Comparison of ENCODE assay signal across 9 cellular contexts in the genomic region with DNA sequence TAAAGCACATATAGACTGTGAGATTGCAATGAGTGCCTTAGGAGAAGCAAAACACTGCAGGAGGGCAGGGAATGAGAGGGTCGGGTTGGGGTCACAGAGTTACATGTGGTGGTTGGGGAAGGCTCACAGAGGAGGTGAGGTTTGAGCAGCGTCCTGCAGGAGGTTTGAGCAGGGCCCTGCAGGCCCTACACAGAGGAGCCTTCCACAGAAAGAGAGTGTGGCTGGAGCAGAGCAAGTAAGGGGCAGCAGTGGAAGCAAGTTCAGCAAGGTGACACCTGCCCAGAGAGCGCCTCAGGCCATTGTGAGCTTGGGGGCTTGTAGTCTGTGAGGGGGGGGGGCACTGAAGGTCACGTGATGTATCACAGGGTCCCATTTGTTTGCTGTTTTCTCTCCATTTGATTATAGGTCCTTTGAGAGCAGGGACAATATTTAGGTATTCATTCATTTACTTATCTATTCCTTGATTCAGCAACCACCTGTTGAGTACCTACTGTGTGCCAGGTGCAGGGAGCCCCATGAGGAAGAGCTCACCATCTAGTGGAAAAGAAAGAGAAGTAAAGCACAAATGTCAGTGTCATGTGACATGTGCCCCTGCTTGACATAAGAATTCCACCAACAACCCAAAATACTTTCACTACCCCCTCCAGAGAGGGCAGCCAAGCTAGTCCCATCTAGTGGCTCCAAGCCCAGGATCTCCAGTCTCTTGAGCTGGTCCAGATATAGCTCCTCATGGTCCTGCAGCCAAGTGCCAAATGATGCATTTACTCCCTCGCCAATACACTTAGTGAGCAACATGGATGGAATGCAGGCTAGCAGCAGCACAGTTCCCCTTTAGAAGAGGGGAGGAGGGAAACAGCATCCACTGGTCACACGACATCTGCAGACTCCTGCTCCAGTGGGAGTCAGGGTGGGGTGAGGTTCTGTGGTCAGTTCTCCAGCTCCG. TPM values are rescaled to one million over a fixed set of nuclear protein-coding genes. Genes with fewer than 3 reads are reported as not detected.
DNase-seq lines count a peak whose midpoint lies in the region; ATAC-seq, FAIRE-seq and TF ChIP-seq lines count a peak whose summit lies in the region.
"Had no signal": no experiment of that assay in that cellular context is flagged by ENCODE, and none has a peak within 500 bp of the region (broad histone marks: within the 10 kb centered on the region; RNA-seq: fewer than 3 reads in every experiment).

No MANE protein-coding gene starts in this region.

- no peak for TF ChIP-seq EP300 in upper lobe of left lung (IDR thresholded peaks at IDR 0.05)

- 77 to 78% methylated on average over 7 of the region's 7 CpGs for WGBS in body of pancreas, 2 donors
- 66 to 79% methylated on average over 7 of the region's 7 CpGs for WGBS in upper lobe of left lung, 2 donors

- H3K4me3 ChIP-seq in body of pancreas (no peak overlapping the region), kidney (ENCODE audit: low read length in 2 of 2) (no peak overlapping the region), upper lobe of left lung (no peak overlapping the region)

- peak; percentile 70 for ATAC-seq in body of pancreas
- ATAC-seq in upper lobe of left lung (ENCODE audit: low FRiP score in 2 of 2) = peak; percentile 64 to 94
- no peak for ATAC-seq in GM18520 (IDR thresholded peaks at IDR 0.05; ENCODE audit: unreplicated experiment)

- H3K27me3 ChIP-seq in body of pancreas = no peaks in the 10 kb centered on the region
- H3K27me3 ChIP-seq in upper lobe of left lung = no peaks in the 10 kb centered on the region

- TF ChIP-seq POLR2A in body of pancreas (IDR thresholded peaks at IDR 0.05) (no peak), upper lobe of left lung (IDR thresholded peaks at IDR 0.05) (no peak)

- intact Hi-C loops in body of pancreas (cut with DNase I) (no loop called here), kidney (cut with DNase I) (no loop called here)

- H3K4me1 ChIP-seq in body of pancreas = no peaks in the 10 kb centered on the region
- H3K4me1 ChIP-seq in kidney (ENCODE audit: control insufficient read depth in 1 of 2, insufficient read depth in 1 of 2, low read depth in 1 of 2, low read length in 2 of 2) = no peaks in the 10 kb centered on the region
- peaks cover 0 to 10% (median 4%) of the 10 kb centered on the region in 4 donors for H3K4me1 ChIP-seq in upper lobe of left lung

- no peaks in the 10 kb centered on the region for H3K36me3 ChIP-seq in body of pancreas (replicated peaks in 1 of 2; ENCODE audit: insufficient read depth in 1 of 2, low read depth in 2 of 2)
- H3K36me3 ChIP-seq in kidney (ENCODE audit: control insufficient read depth in 1 of 2, insufficient read depth in 2 of 2, low read length in 2 of 2) = no peaks in the 10 kb centered on the region
- H3K36me3 ChIP-seq in upper lobe of left lung = no peaks in the 10 kb centered on the region

- H3K27ac ChIP-seq in body of pancreas = no peak overlapping the region
- no peak overlapping the region for H3K27ac ChIP-seq in kidney (ENCODE audit: low read depth in 2 of 2, low read length in 2 of 2)
- no peak overlapping the region for H3K27ac ChIP-seq in upper lobe of left lung

- TF ChIP-seq CTCF in body of pancreas (IDR thresholded peaks at IDR 0.05) (no peak), kidney (IDR thresholded peaks at IDR 0.05; ENCODE audit: borderline replicate concordance, extremely low read depth, insufficient read depth) (no peak), upper lobe of left lung (IDR thresholded peaks at IDR 0.05) (no peak)

- no peaks in the 10 kb centered on the region for H3K9me3 ChIP-seq in body of pancreas
- H3K9me3 ChIP-seq in kidney (ENCODE audit: control insufficient read depth in 1 of 2, low read length in 2 of 2) = no peaks in the 10 kb centered on the region
- H3K9me3 ChIP-seq in upper lobe of left lung = no peaks in the 10 kb centered on the region

- H3K9ac ChIP-seq in kidney (ENCODE audit: low read length in 2 of 2) = no peak overlapping the region

- FAIRE-seq in kidney (lab: Jason Lieb, UNC) = no peak
- FAIRE-seq: A204.1 had no signal

- peak; percentile 5 for DNase-seq in NCI-H146 (lab: John Stamatoyannopoulos, UW)
- no peak for DNase-seq in NCI-H146 treated with DMSO at 0.1 percent for 48 hours (lab: John Stamatoyannopoulos, UW; ENCODE audit: unreplicated experiment)
- peak in 3 of 4 donors; percentile 17 to 55 (median 32) for DNase-seq in body of pancreas
- peak; percentile 76 for DNase-seq in kidney
- DNase-seq in upper lobe of left lung = peak in 1 of 2 donors; percentile 30
- no peak for DNase-seq in RPMI8226
- no peak for DNase-seq in activated CD4-positive, CD25-positive, alpha-beta regulatory T cell (lab: John Stamatoyannopoulos, UW)

RNA-seq across cellular contexts. Expression of gene GALNT16, which starts 56.8 kb away (rescaled TPM):
- total RNA-seq in body of pancreas (1 to 10 TPM; 1.3 to 5.6 TPM), kidney (13.1 TPM), upper lobe of left lung (1 to 10 TPM in 3 of 6 donors, under 1 TPM in 3; under 0.01 to 8.4 (median 1.3) TPM)
- polyA plus RNA-seq in kidney (ENCODE audit: insufficient read depth, low read depth, low replicate concordance) = 15.2 TPM

Comparison
In these comparisons a context has a peak if more than half of its experiments do, and no peak if none do; other contexts are left out.
1. DNase-seq: peak in NCI-H146 (single experiment), body of pancreas (3 of 4) and kidney (single experiment); none in NCI-H146 treated with DMSO at 0.1 percent for 48 hours (single experiment), RPMI8226 (single experiment) and activated CD4-positive, CD25-positive, alpha-beta regulatory T cell (0 of 4).